19 cellular contexts compared by ENCODE assay signal in the genomic region with DNA sequence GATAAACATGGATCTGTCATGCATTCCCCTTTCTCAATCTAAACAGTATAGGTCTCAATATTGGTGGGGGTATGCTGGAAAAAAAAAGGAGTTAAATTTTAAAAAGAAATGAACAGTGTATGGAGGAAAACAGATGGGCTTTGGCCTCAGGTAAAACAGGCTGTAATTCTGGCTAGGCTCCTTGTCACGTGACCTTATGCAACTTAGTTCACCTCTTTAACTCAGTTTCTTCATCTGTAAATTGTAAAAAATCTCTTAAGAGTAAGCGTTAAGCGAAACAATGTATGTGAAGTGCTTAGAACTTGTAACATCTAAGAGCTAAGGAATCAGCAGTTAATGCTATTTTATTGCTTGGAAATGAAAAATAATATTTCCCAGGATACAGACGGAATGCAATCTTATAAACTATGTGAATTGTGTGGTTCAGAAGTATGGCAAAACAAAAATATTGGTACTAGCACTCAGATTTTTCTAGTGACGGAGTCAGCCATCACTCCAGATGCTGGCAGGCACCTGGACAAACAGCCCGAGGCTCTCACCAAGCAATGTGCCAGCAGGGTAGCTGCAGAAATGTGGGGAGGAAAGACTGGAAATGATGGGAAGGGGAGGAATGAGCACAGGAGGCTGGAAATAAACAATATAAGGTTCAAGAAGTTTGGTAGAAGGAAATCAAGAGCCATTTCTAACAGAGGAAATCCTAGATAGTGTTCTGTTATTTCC.
"Had no signal": no experiment of that assay in that cellular context is flagged by ENCODE, and none has a peak within 500 bp of the region (broad histone marks: within the 10 kb centered on the region; RNA-seq: fewer than 3 reads in every experiment).

No MANE protein-coding gene starts in this region.

- DNase-seq: activated CD4-positive, alpha-beta T cell treated with anti-CD3 and anti-CD28 coated beads for 36 hours; activated CD8-positive, alpha-beta memory T cell treated with anti-CD3 and anti-CD28 coated beads, Interleukin-2, amount 50 U/mL, for 48 hours; activated CD8-positive, alpha-beta T cell treated with anti-CD3 and anti-CD28 coated beads, Interleukin-2, amount 10 ng/mL, durations not matched to agents 7 days and 5 days; activated naive CD8-positive, alpha-beta T cell treated with anti-CD3 and anti-CD28 coated beads, Interleukin-2, amount 10 ng/mL, durations not matched to agents 7 days and 5 days; aorta; effector CD4-positive, alpha-beta T cell; foreskin keratinocyte; left cardiac atrium; lower lobe of right lung; naive B cell; posterior cingulate gyrus; right cardiac atrium; stimulated activated CD4-positive, alpha-beta T cell treated with anti-CD3 and anti-CD28 coated beads, Interleukin-1b, Interleukin-23, amount 100 ng/mL, for 48 hours; T-helper 2 cell had no signal

- H3K36me3 ChIP-seq: cardiac muscle cell, lower lobe of right lung had no signal

- FAIRE-seq: colon, endothelial cell of umbilical vein had no signal

- H3K27ac Mint-ChIP-seq: activated CD4-positive, alpha-beta T cell treated with anti-CD3 and anti-CD28 coated beads for 36 hours; activated CD8-positive, alpha-beta T cell treated with anti-CD3 and anti-CD28 coated beads, Interleukin-2, amount 10 ng/mL, durations not matched to agents 7 days and 5 days; activated naive CD8-positive, alpha-beta T cell treated with anti-CD3 and anti-CD28 coated beads, Interleukin-2, amount 10 ng/mL, durations not matched to agents 7 days and 5 days; naive B cell; stimulated activated memory B cell treated with anti-CD40 and anti-IgM and Interleukin-4, amounts not matched to agents 10 μg/mL and 1 μg/mL and 100 μg/mL, for 72 hours; type B pancreatic cell had no signal

- H3K27me3 Mint-ChIP-seq: activated CD4-positive, alpha-beta T cell treated with anti-CD3 and anti-CD28 coated beads for 36 hours had no signal

- H3K4me3 Mint-ChIP-seq: activated CD4-positive, alpha-beta T cell treated with anti-CD3 and anti-CD28 coated beads for 36 hours; activated CD8-positive, alpha-beta T cell treated with anti-CD3 and anti-CD28 coated beads, Interleukin-2, amount 10 ng/mL, durations not matched to agents 7 days and 5 days; activated naive CD8-positive, alpha-beta T cell treated with anti-CD3 and anti-CD28 coated beads, Interleukin-2, amount 10 ng/mL, durations not matched to agents 7 days and 5 days; naive B cell; stimulated activated memory B cell treated with anti-CD40 and anti-IgM and Interleukin-4, amounts not matched to agents 10 μg/mL and 1 μg/mL and 100 μg/mL, for 72 hours; type B pancreatic cell had no signal

- H3K27ac ChIP-seq: cardiac muscle cell, foreskin keratinocyte, lower lobe of right lung had no signal

- H3K9me3 Mint-ChIP-seq: activated naive CD8-positive, alpha-beta T cell treated with anti-CD3 and anti-CD28 coated beads, Interleukin-2, amount 10 ng/mL, durations not matched to agents 7 days and 5 days; naive B cell; stimulated activated memory B cell treated with anti-CD40 and anti-IgM and Interleukin-4, amounts not matched to agents 10 μg/mL and 1 μg/mL and 100 μg/mL, for 72 hours; type B pancreatic cell had no signal

- H3K27me3 ChIP-seq: cardiac muscle cell had no signal

- H3K4me1 ChIP-seq: foreskin keratinocyte, lower lobe of right lung had no signal

- H3K4me1 Mint-ChIP-seq: activated CD4-positive, alpha-beta T cell treated with anti-CD3 and anti-CD28 coated beads for 36 hours; activated naive CD8-positive, alpha-beta T cell treated with anti-CD3 and anti-CD28 coated beads, Interleukin-2, amount 10 ng/mL, durations not matched to agents 7 days and 5 days; naive B cell; stimulated activated memory B cell treated with anti-CD40 and anti-IgM and Interleukin-4, amounts not matched to agents 10 μg/mL and 1 μg/mL and 100 μg/mL, for 72 hours had no signal

- H3K9me3 ChIP-seq: lower lobe of right lung had no signal

- H3K36me3 Mint-ChIP-seq: activated naive CD8-positive, alpha-beta T cell treated with anti-CD3 and anti-CD28 coated beads, Interleukin-2, amount 10 ng/mL, durations not matched to agents 7 days and 5 days; naive B cell; stimulated activated memory B cell treated with anti-CD40 and anti-IgM and Interleukin-4, amounts not matched to agents 10 μg/mL and 1 μg/mL and 100 μg/mL, for 72 hours; type B pancreatic cell had no signal

- H3K4me3 ChIP-seq: cardiac muscle cell, lower lobe of right lung had no signal

- ATAC-seq: activated CD4-positive, alpha-beta T cell treated with anti-CD3 and anti-CD28 coated beads for 36 hours; activated CD8-positive, alpha-beta T cell treated with anti-CD3 and anti-CD28 coated beads, Interleukin-2, amount 10 ng/mL, durations not matched to agents 7 days and 5 days; foreskin keratinocyte; left cardiac atrium; lower lobe of right lung; right cardiac atrium had no signal
